1 cellular context compared by ENCODE assay signal in genomic region chr12:25775968-25776367, GRCh38.
TF ChIP-seq lines count a peak whose summit lies in the region.

No MANE protein-coding gene starts in this region.

TF ChIP-seq in H1, 55 proteins besides CTCF, POLR2A, EP300 and RAD21 (continued from another document):
- TF ChIP-seq, protein P1, sequence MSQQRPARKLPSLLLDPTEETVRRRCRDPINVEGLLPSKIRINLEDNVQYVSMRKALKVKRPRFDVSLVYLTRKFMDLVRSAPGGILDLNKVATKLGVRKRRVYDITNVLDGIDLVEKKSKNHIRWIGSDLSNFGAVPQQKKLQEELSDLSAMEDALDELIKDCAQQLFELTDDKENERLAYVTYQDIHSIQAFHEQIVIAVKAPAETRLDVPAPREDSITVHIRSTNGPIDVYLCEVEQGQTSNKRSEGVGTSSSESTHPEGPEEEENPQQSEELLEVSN (IDR thresholded peaks at IDR 0.05) = no peak
- TF ChIP-seq BRCA1 (IDR thresholded peaks at IDR 0.05; ENCODE audit: low read depth, low read length) (no peak), SIX5 (IDR thresholded peaks at IDR 0.05; ENCODE audit: low read depth, low read length) (no peak), TEAD4 (IDR thresholded peaks at IDR 0.05; ENCODE audit: low read depth, low read length) (no peak)
TF ChIP-seq in H1: peak in this region for 0.
